In the genomic region with DNA sequence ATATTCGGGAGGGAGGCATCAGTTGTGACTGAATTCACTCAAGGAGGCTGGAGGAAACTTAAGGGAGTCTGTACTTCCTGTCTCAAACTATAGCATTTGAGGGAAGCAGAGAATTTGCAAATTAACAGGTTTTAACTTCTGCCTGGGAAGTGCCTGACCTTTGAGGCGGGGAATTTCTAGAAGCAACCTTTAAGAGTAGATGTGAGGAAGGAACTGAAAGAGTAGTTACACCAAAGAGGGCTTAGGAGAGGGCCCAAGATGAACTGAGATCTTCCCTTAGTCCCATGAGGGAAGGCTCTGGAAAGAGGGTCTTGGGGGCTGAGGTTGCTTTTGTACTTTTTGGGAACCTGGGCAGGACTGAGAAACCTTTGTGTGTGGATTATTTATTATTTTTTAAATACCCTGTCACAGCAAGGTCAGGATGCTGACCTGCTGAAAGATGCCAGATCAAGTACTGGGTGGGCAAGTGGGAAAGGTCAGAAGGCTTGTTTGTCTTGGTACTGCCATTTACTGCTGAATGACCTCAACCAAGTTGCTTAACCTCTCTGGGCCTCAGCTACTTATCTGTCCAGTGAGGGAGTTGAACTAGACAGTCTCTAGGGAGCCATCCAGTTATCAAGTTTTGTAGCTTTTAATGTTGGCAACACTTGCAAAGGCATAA, we compare ENCODE assay signal across 17 cellular contexts. TPM values are rescaled to one million over a fixed set of nuclear protein-coding genes. Genes with fewer than 3 reads are reported as not detected.
A peak's percentile ranks its signal among the peaks of the same experiment; 100 is the strongest.
DNase-seq lines count a peak whose midpoint lies in the region; ATAC-seq and TF ChIP-seq lines count a peak whose summit lies in the region.
"Had no signal": no experiment of that assay in that cellular context is flagged by ENCODE, and none has a peak within 500 bp of the region (broad histone marks: within the 10 kb centered on the region; RNA-seq: fewer than 3 reads in every experiment).

No MANE protein-coding gene starts in this region.

- no peak for TF ChIP-seq CTCF in smooth muscle cell (IDR thresholded peaks at IDR 0.05; ENCODE audit: borderline replicate concordance, insufficient read depth, poor library complexity, severe bottlenecking)
- TF ChIP-seq CTCF in heart left ventricle (IDR thresholded peaks at IDR 0.05), result no peak

- H4K20me1 ChIP-seq in smooth muscle cell (ENCODE audit: low read depth), result peaks cover 5% of the 10 kb centered on the region

- peaks cover 4% of the 10 kb centered on the region for H3K9me3 Mint-ChIP-seq in activated naive CD8-positive, alpha-beta T cell (ENCODE audit: low read depth)

- H3K27ac ChIP-seq in smooth muscle cell (ENCODE audit: low read depth) (no peak overlapping the region), heart left ventricle (no peak overlapping the region)
- H3K27ac ChIP-seq: PC-9, SK-N-MC, stomach had no signal

- H3K4me3 Mint-ChIP-seq in activated naive CD8-positive, alpha-beta T cell, result peak overlapping the region; percentile 44

- H3F3A ChIP-seq in smooth muscle cell (ENCODE audit: low read depth), result no peaks in the 10 kb centered on the region

- peaks cover 37% of the 10 kb centered on the region for H3K27me3 Mint-ChIP-seq in activated naive CD8-positive, alpha-beta T cell

- 54% methylated on average over 2 of the region's 2 CpGs for WGBS in smooth muscle cell (ENCODE audit: low lambda C conversion rate)
- WGBS in heart left ventricle, 4 donors, result 27 to 50% (median 34%) methylated on average over 2 of the region's 2 CpGs

- H3K9me3 ChIP-seq in iPS-18c (ENCODE audit: control insufficient read depth, insufficient read depth, low read length) (no peaks in the 10 kb centered on the region), smooth muscle cell (replicated peaks; ENCODE audit: low read depth) (no peaks in the 10 kb centered on the region), heart left ventricle (no peaks in the 10 kb centered on the region)
- H3K9me3 ChIP-seq: stomach had no signal

- H3K4me2 ChIP-seq in smooth muscle cell, result peak overlapping the region; percentile 91
- H3K4me2 ChIP-seq: PC-9 had no signal

- H2AFZ ChIP-seq in smooth muscle cell (ENCODE audit: low read depth), result peak overlapping the region; percentile 55
- H2AFZ ChIP-seq: PC-9 had no signal

- peaks cover 8% of the 10 kb centered on the region for H3K4me1 Mint-ChIP-seq in activated naive CD8-positive, alpha-beta T cell (ENCODE audit: low read depth)

- no peak for ATAC-seq in heart left ventricle
- ATAC-seq: HCT116, K562, right cardiac atrium had no signal

- no peaks in the 10 kb centered on the region for H3K79me2 ChIP-seq in smooth muscle cell (ENCODE audit: low read depth)

- H3K4me3 ChIP-seq in H7 (ENCODE audit: insufficient read depth, low read depth, low read length) (peak overlapping the region; percentile 77), iPS-18c (ENCODE audit: insufficient read depth, low read depth, low read length) (peak overlapping the region; percentile 71), smooth muscle cell (peak overlapping the region; percentile 68), heart left ventricle (no peak overlapping the region)
- H3K4me3 ChIP-seq: K562, PC-9 had no signal

- no peak for TF ChIP-seq POLR2A in heart left ventricle (IDR thresholded peaks at IDR 0.05)

- H3K27ac Mint-ChIP-seq in activated naive CD8-positive, alpha-beta T cell, result no peak overlapping the region

- H3K36me3 ChIP-seq in H7 (replicated peaks; ENCODE audit: control insufficient read depth, insufficient read depth, low read length) (no peaks in the 10 kb centered on the region), smooth muscle cell (ENCODE audit: low read depth) (no peaks in the 10 kb centered on the region), heart left ventricle (no peaks in the 10 kb centered on the region)
- H3K36me3 ChIP-seq: stomach had no signal

- H3K27me3 ChIP-seq in H7 (ENCODE audit: control insufficient read depth, insufficient read depth, low read length), result peaks cover 29% of the 10 kb centered on the region
- H3K27me3 ChIP-seq in smooth muscle cell (ENCODE audit: low read depth), result peaks cover 68% of the 10 kb centered on the region
- H3K27me3 ChIP-seq in heart left ventricle, result peaks cover 19 to 70% (median 44%) of the 10 kb centered on the region in 9 donors

- no peak for DNase-seq in H7
- DNase-seq in smooth muscle cell (lab: John Stamatoyannopoulos, UW; ENCODE audit: unreplicated experiment), result no peak
- no peak for DNase-seq in kidney glomerular epithelial cell (lab: John Stamatoyannopoulos, UW)
- no peak for DNase-seq in heart left ventricle
- no peak for DNase-seq in NOMO-1 treated with DMSO at 0.1 percent for 48 hours (lab: John Stamatoyannopoulos, UW; ENCODE audit: unreplicated experiment)
- DNase-seq: activated naive CD4-positive, alpha-beta T cell treated with Interleukin-2 at 50 U/mL for 16 hours; hippocampal formation; mesenchymal stem cell; PC-9; stomach; T-helper 9 cell had no signal

- intact Hi-C loops in heart left ventricle (cut with DNase I), result no loop called here

- H3K9ac ChIP-seq in smooth muscle cell (ENCODE audit: low read depth), result no peak overlapping the region

- H3K36me3 Mint-ChIP-seq in activated naive CD8-positive, alpha-beta T cell, result no peaks in the 10 kb centered on the region

- H3K4me1 ChIP-seq in smooth muscle cell (ENCODE audit: low read depth) (peaks cover 19% of the 10 kb centered on the region), heart left ventricle (peaks cover 0 to 25% (median 7%) of the 10 kb centered on the region in 12 donors)

RNA-seq across cellular contexts. Expression of a gene that starts 2.4 kb away (rescaled TPM):
- 0.35 and 0.44 TPM in 2 replicates for total RNA-seq in H7 (2014; rRNA removed; shearing (Covaris generic))
- total RNA-seq in smooth muscle cell (5.5 and 10.1 TPM in 2 replicates), heart left ventricle (under 1 TPM in 2 of 9 donors, not detected in 7; 0.05 TPM)
- polyA plus RNA-seq in smooth muscle cell (1.5 and 1.8 TPM in 2 replicates), heart left ventricle (not detected)

Comparison
In these comparisons a context has a peak if more than half of its experiments do, and no peak if none do; other contexts are left out.
1. H3K4me3 ChIP-seq: peak in H7 (single experiment), iPS-18c (single experiment) and smooth muscle cell (single experiment); none in heart left ventricle (0 of 12).